In genomic region chr6:18528084-18528743, GRCh38 we compare ENCODE assay signal across 8 cellular contexts.
DNase-seq lines count a peak whose midpoint lies in the region; ATAC-seq and TF ChIP-seq lines count a peak whose summit lies in the region.

No MANE protein-coding gene starts in this region.

- H3K27me3 ChIP-seq in body of pancreas, result no peaks in the 10 kb centered on the region

- ATAC-seq in GM19351 (IDR thresholded peaks at IDR 0.05; ENCODE audit: unreplicated experiment) (peak; percentile 45), body of pancreas (no peak), HG03108 (IDR thresholded peaks at IDR 0.05; ENCODE audit: unreplicated experiment) (no peak)

- TF ChIP-seq CTCF in body of pancreas (IDR thresholded peaks at IDR 0.05), result peak in 4 of 7 experiments; percentile 18 to 37 (median 26)
- peak; percentile 57 for TF ChIP-seq CTCF in osteocyte (IDR thresholded peaks at IDR 0.05)

- no peaks in the 10 kb centered on the region for H3K4me1 Mint-ChIP-seq in osteocyte (ENCODE audit: unreplicated experiment)

- no peaks in the 10 kb centered on the region for H3K9me3 ChIP-seq in body of pancreas

- no peaks in the 10 kb centered on the region for H3K9me3 Mint-ChIP-seq in osteocyte (ENCODE audit: unreplicated experiment)

- intact Hi-C loops in body of pancreas (cut with DNase I), result no loop called here

- H3K4me3 ChIP-seq in body of pancreas, result no peak overlapping the region

- WGBS in body of pancreas, 2 donors, result 53 to 68% methylated on average over 3 of the region's 3 CpGs

- H3K36me3 ChIP-seq in body of pancreas (replicated peaks in 1 of 2; ENCODE audit: insufficient read depth in 1 of 2, low read depth in 2 of 2), result no peaks in the 10 kb centered on the region

- H3K4me3 Mint-ChIP-seq in osteocyte (ENCODE audit: unreplicated experiment), result no peak overlapping the region

- no peak overlapping the region for H3K27ac Mint-ChIP-seq in osteocyte (ENCODE audit: unreplicated experiment)

- peaks cover 10% of the 10 kb centered on the region for H3K27me3 Mint-ChIP-seq in osteocyte (ENCODE audit: unreplicated experiment)

- no peaks in the 10 kb centered on the region for H3K36me3 Mint-ChIP-seq in osteocyte (ENCODE audit: unreplicated experiment)

- peak; percentile 32 for DNase-seq in NCI-H2171 (lab: John Stamatoyannopoulos, UW)
- no peak for DNase-seq in body of pancreas
- DNase-seq in osteocyte (ENCODE audit: extremely low spot score, unreplicated experiment), result no peak
- DNase-seq in GM19238 (ENCODE audit: insufficient read length, low spot score), result no peak
- DNase-seq in G401 (ENCODE audit: low spot score), result no peak
- DNase-seq in stimulated activated naive CD4-positive, alpha-beta T cell treated with Interleukin-2 at 50 U/mL for 16 hours (lab: John Stamatoyannopoulos, UW), result no peak

- TF ChIP-seq POLR2A in body of pancreas (IDR thresholded peaks at IDR 0.05), result no peak

- H3K4me1 ChIP-seq in body of pancreas, result no peaks in the 10 kb centered on the region

- in situ Hi-C loops in G401 (cut with HindIII; ENCODE audit: low sequenced_read_pairs), result no loop called here

- H3K27ac ChIP-seq in body of pancreas, result no peak overlapping the region
